ENCODE assay signal across 8 cellular contexts in genomic region chr15:22786868-22787698, GRCh38. TPM values are rescaled to one million over a fixed set of nuclear protein-coding genes. Genes with fewer than 3 reads are reported as not detected.
DNase-seq lines count a peak whose midpoint lies in the region; ATAC-seq and TF ChIP-seq lines count a peak whose summit lies in the region.

No MANE protein-coding gene starts in this region.

- H3K27me3 ChIP-seq in HUES64 (ENCODE audit: insufficient read depth, low read length) (peaks cover 11% of the 10 kb centered on the region), fibroblast of lung (ENCODE audit: control insufficient read depth, insufficient read depth, low read length) (no peaks in the 10 kb centered on the region)

- peak overlapping the region; percentile 54 for H3K27ac Mint-ChIP-seq in activated CD8-positive, alpha-beta memory T cell treated with anti-CD3 and anti-CD28 coated beads, Interleukin-2, amount 10 ng/mL, durations not matched to agents 7 days and 5 days
- H3K27ac Mint-ChIP-seq in natural killer cell: peak overlapping the region in 1 of 2 donors; percentile 48

- WGBS in HUES64: 1% methylated on average over 80 of the region's 83 CpGs

- no peaks in the 10 kb centered on the region for H3K79me2 ChIP-seq in fibroblast of lung (ENCODE audit: control insufficient read depth, insufficient read depth, low read length)

- TF ChIP-seq CTCF in fibroblast of lung (conservative IDR thresholded peaks at IDR 0.05 in 1 of 2, IDR thresholded peaks at IDR 0.05 in 1 of 2; ENCODE audit: low read depth in 1 of 2, low read length in 2 of 2) (no peak), natural killer cell (IDR thresholded peaks at IDR 0.05) (no peak)

- H3K27ac ChIP-seq in HUES64 (ENCODE audit: low read depth, low read length) (peak overlapping the region; percentile 46; the same call in 1 of the 2 replicates), fibroblast of lung (ENCODE audit: insufficient read depth, low read length) (no peak overlapping the region)

- H3K4me1 Mint-ChIP-seq in activated CD8-positive, alpha-beta memory T cell treated with anti-CD3 and anti-CD28 coated beads, Interleukin-2, amount 10 ng/mL, durations not matched to agents 7 days and 5 days: peaks cover 9% of the 10 kb centered on the region
- peaks cover 6 to 17% of the 10 kb centered on the region in 2 donors for H3K4me1 Mint-ChIP-seq in natural killer cell

- intact Hi-C loops in natural killer cell (cut with micrococcal nuclease): no loop called here

- peak overlapping the region; percentile 32 for H2AFZ ChIP-seq in fibroblast of lung (ENCODE audit: low read length)

- CTCF ChIA-PET in activated CD8-positive, alpha-beta memory T cell treated with anti-CD3 and anti-CD28 coated beads, Interleukin-2, amount 10 ng/mL, durations not matched to agents 7 days and 5 days (lab: Charles Lee): no interaction called here

- H3K4me1 ChIP-seq in HUES64 (ENCODE audit: insufficient read depth, low read length): 0 out of 2 replicates have a peak, but pooled peaks cover 6% of the 10 kb centered on the region
- H3K4me1 ChIP-seq in fibroblast of lung (ENCODE audit: control insufficient read depth, extremely low read depth, insufficient read depth, low read length): no peaks in the 10 kb centered on the region

- ATAC-seq in GM21423 (IDR thresholded peaks at IDR 0.05; ENCODE audit: unreplicated experiment) (peak; percentile 25), natural killer cell (peak; percentile 16 to 27 (median 22))
- ATAC-seq in activated CD8-positive, alpha-beta memory T cell treated with anti-CD3 and anti-CD28 coated beads, Interleukin-2, amount 10 ng/mL, durations not matched to agents 7 days and 5 days: peak; percentile 41

- peak overlapping the region; percentile 79 for H3K4me3 ChIP-seq in HUES64 (ENCODE audit: low read length)
- H3K4me3 ChIP-seq in fibroblast of lung (replicated peaks in 1 of 4; ENCODE audit: control extremely low read depth in 1 of 4, insufficient read depth in 1 of 4, low read depth in 3 of 4, low read length in 4 of 4): peak overlapping the region; percentile 13 to 66 (median 56)

- no peaks in the 10 kb centered on the region for H3K27me3 Mint-ChIP-seq in activated CD8-positive, alpha-beta memory T cell treated with anti-CD3 and anti-CD28 coated beads, Interleukin-2, amount 10 ng/mL, durations not matched to agents 7 days and 5 days
- no peaks in the 10 kb centered on the region for H3K27me3 Mint-ChIP-seq in natural killer cell (ENCODE audit: low read depth in 2 of 2)

- H3K9me3 Mint-ChIP-seq in activated CD8-positive, alpha-beta memory T cell treated with anti-CD3 and anti-CD28 coated beads, Interleukin-2, amount 10 ng/mL, durations not matched to agents 7 days and 5 days (ENCODE audit: low read depth): peaks cover 4% of the 10 kb centered on the region
- H3K9me3 Mint-ChIP-seq in natural killer cell: no peaks in the 10 kb centered on the region

- peak; percentile 27 for DNase-seq in EH (ENCODE audit: low read depth)
- no peak for DNase-seq in activated CD8-positive, alpha-beta memory T cell treated with anti-CD3 and anti-CD28 coated beads, Interleukin-2, amount 10 ng/mL, durations not matched to agents 7 days and 5 days
- DNase-seq in fibroblast of lung (ENCODE audit: low read depth in 2 of 2): peak; percentile 15 to 30
- no peak for DNase-seq in natural killer cell
- DNase-seq in ureter (ENCODE audit: low spot score): no peak
- no peak for DNase-seq in SKM-1 treated with dmso at 0.1 percent for 144 hours (lab: John Stamatoyannopoulos, UW; ENCODE audit: unreplicated experiment)

- H3K9me3 ChIP-seq in HUES64 (ENCODE audit: insufficient read depth, low read depth, low read length): no peaks in the 10 kb centered on the region
- no peaks in the 10 kb centered on the region for H3K9me3 ChIP-seq in fibroblast of lung (ENCODE audit: control insufficient read depth, insufficient read depth, low read depth, low read length)

- peak overlapping the region; percentile 75 for H3K4me3 Mint-ChIP-seq in activated CD8-positive, alpha-beta memory T cell treated with anti-CD3 and anti-CD28 coated beads, Interleukin-2, amount 10 ng/mL, durations not matched to agents 7 days and 5 days
- peak overlapping the region; percentile 68 for H3K4me3 Mint-ChIP-seq in natural killer cell

- no peaks in the 10 kb centered on the region for H3K36me3 ChIP-seq in HUES64 (ENCODE audit: insufficient read depth, low read length)
- no peaks in the 10 kb centered on the region for H3K36me3 ChIP-seq in fibroblast of lung (ENCODE audit: control insufficient read depth, insufficient read depth, low read length)

- H3K4me2 ChIP-seq in fibroblast of lung (ENCODE audit: extremely low read depth, insufficient read depth, low read length): peak overlapping the region; percentile 53

- no peaks in the 10 kb centered on the region for H4K20me1 ChIP-seq in fibroblast of lung (ENCODE audit: control insufficient read depth, extremely low read depth, insufficient read depth, low read length)

- peaks cover 25% of the 10 kb centered on the region for H3K36me3 Mint-ChIP-seq in activated CD8-positive, alpha-beta memory T cell treated with anti-CD3 and anti-CD28 coated beads, Interleukin-2, amount 10 ng/mL, durations not matched to agents 7 days and 5 days
- H3K36me3 Mint-ChIP-seq in natural killer cell: no peaks in the 10 kb centered on the region

- H3K9ac ChIP-seq in HUES64 (ENCODE audit: low read depth, low read length) (peak overlapping the region; percentile 72), fibroblast of lung (ENCODE audit: insufficient read depth, low read length) (no peak overlapping the region)

RNA-seq across cellular contexts. Expression of gene NIPA1, which starts 0.6 kb away (rescaled TPM):
- polyA plus RNA-seq in HUES64 (2013, experiment 1 of 2): 9.2 TPM
- 8.8 TPM for polyA plus RNA-seq in HUES64 (2013, experiment 2 of 2)
- total RNA-seq in activated CD8-positive, alpha-beta memory T cell treated with anti-CD3 and anti-CD28 coated beads, Interleukin-2, amount 10 ng/mL, durations not matched to agents 7 days and 5 days: 10 to 100 TPM; 20.5 to 26.7 TPM
- total RNA-seq in fibroblast of lung (4.4 and 6.8 TPM in 2 replicates), natural killer cell (10 to 100 TPM; 11.3 to 17.8 (median 11.4) TPM), ureter (7.4 TPM)
- polyA plus RNA-seq in fibroblast of lung: 6.7 and 11.4 TPM in 2 replicates
- 5.1 and 9.2 TPM in 2 replicates for polyA plus RNA-seq in fibroblast of lung (2012)
- 8.2 and 48.9 TPM in 2 replicates for polyA minus RNA-seq in fibroblast of lung (ENCODE audit: low replicate concordance)

RNA-seq across cellular contexts. Expression of gene NIPA2, which starts 51.4 kb away (rescaled TPM):
- polyA plus RNA-seq in HUES64 (2013, experiment 1 of 2): 61.9 TPM
- polyA plus RNA-seq in HUES64 (2013, experiment 2 of 2): 58.2 TPM
- total RNA-seq in activated CD8-positive, alpha-beta memory T cell treated with anti-CD3 and anti-CD28 coated beads, Interleukin-2, amount 10 ng/mL, durations not matched to agents 7 days and 5 days: 10 to 100 TPM; 53.9 to 72.2 TPM
- total RNA-seq in fibroblast of lung (41.6 and 47.7 TPM in 2 replicates), natural killer cell (10 to 100 TPM; 37.3 to 41.3 (median 40.9) TPM), ureter (39.2 TPM)
- 64.7 and 65.8 TPM in 2 replicates for polyA plus RNA-seq in fibroblast of lung
- 46.5 and 52.9 TPM in 2 replicates for polyA plus RNA-seq in fibroblast of lung (2012)
- polyA minus RNA-seq in fibroblast of lung (ENCODE audit: low replicate concordance): 11.7 and 27.2 TPM in 2 replicates

Comparison
In these comparisons a context has a peak if more than half of its experiments do, and no peak if none do; other contexts are left out.
1. DNase-seq: peak in EH (single experiment) and fibroblast of lung (2 of 2); none in activated CD8-positive, alpha-beta memory T cell treated with anti-CD3 and anti-CD28 coated beads, Interleukin-2, amount 10 ng/mL, durations not matched to agents 7 days and 5 days (single experiment), natural killer cell (single experiment), ureter (single experiment) and SKM-1 treated with dmso at 0.1 percent for 144 hours (single experiment).
2. Peak in every context shown above with its lines, with median percentiles within 50 percentile points of each other: ATAC-seq.